ENCODE assay signal across 8 cellular contexts in the genomic region with DNA sequence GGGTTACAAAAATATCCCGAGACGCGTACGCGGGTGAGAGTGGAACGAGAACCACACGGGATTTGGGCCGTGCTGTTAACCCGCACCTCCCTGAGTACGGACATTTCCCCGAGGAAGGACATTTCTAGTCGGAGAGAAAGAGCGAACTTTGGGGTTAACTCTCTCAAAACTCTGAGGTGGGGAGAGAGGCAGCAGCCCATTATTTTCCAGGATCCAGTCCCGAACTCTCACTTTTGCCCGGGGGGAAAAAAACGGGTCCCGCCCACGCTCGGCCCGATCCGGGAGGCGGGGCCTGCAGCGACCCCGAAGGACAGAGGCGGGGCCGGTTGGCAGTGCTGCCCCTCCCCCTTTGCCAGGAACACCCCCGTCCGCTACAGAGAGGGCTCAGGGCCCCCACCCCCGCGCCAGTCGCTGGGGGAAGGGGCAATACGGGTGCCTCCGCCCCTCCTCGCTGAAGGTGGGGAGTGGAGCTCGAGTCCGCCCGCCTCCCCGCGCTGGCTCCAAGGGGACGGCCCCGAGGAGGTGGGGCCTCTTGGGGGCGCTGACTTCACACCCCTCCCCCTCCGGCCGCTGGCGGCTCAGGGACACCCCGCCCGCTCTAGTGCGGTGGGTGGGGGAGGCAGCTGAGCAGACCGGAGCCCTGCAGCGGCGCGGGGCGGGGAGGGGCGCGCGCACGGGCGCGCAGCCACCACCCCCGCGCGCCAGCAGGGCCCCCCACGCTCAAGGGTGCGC. TPM values are rescaled to one million over a fixed set of nuclear protein-coding genes. Genes with fewer than 3 reads are reported as not detected.
DNase-seq lines count a peak whose midpoint lies in the region; ATAC-seq and TF ChIP-seq lines count a peak whose summit lies in the region.

No MANE protein-coding gene starts in this region.

- no TSS peak for BruUV-seq in OCI-LY7 (replicated peaks; lab: Mats Ljungman, UMichigan)

- H3K4me3 Mint-ChIP-seq in IgD-negative memory B cell, result peak overlapping the region; percentile 95 to 98 (median 98)

- H4K20me1 ChIP-seq in OCI-LY7 (ENCODE audit: insufficient read depth, low read length), result peaks cover 42% of the 10 kb centered on the region

- no peaks in the 10 kb centered on the region for H3K9me3 Mint-ChIP-seq in IgD-negative memory B cell

- CTCF ChIA-PET in OCI-LY7 (lab: Charles Lee; ENCODE audit: unreplicated experiment), result interaction anchor here (0.6 kb wide), 1 partner anchor 155 kb away, joined by 4 read pairs; no protein-coding TSS in a partner anchor

- TF ChIP-seq CTCF in OCI-LY7 (conservative IDR thresholded peaks at IDR 0.05; ENCODE audit: low read length) (no peak), epithelial cell of esophagus (IDR thresholded peaks at IDR 0.05; ENCODE audit: insufficient read depth, low read depth, low read length, missing control alignments) (no peak)

- peak; percentile 79 for ATAC-seq in GM21576 (IDR thresholded peaks at IDR 0.05; ENCODE audit: unreplicated experiment)

- peak overlapping the region; percentile 86 for H3K27ac ChIP-seq in OCI-LY7 (ENCODE audit: low read depth, low read length, poor library complexity, severe bottlenecking)

- H3K4me2 ChIP-seq in OCI-LY7 (ENCODE audit: low read length), result peak overlapping the region; percentile 87

- H3K27ac Mint-ChIP-seq in IgD-negative memory B cell, result peak overlapping the region; percentile 96 to 100 (median 99)

- H3K4me1 ChIP-seq in OCI-LY7 (ENCODE audit: insufficient read depth, low read length, poor library complexity, severe bottlenecking), result peaks cover 46% of the 10 kb centered on the region
- H3K4me1 ChIP-seq in mononuclear cell (ENCODE audit: insufficient read depth, low read length), result peaks cover 17% of the 10 kb centered on the region

- peak; percentile 87 for DNase-seq in DMS114 treated with DMSO at 0.1 percent for 48 hours (lab: John Stamatoyannopoulos, UW; ENCODE audit: unreplicated experiment)
- peak; percentile 95 for DNase-seq in OCI-LY7 (ENCODE audit: low spot score)
- peak; percentile 93 for DNase-seq in activated T-cell treated with anti-CD3 and anti-CD28 coated beads for 24 hours (ENCODE audit: low read depth)
- DNase-seq in epithelial cell of esophagus (ENCODE audit: low read depth), result peak; percentile 97
- DNase-seq in stimulated activated CD8-positive, alpha-beta memory T cell treated with anti-CD3 and anti-CD28 coated beads, Interleukin-2, amount 100 ng/mL, for 1 hour (ENCODE audit: low read depth in 2 of 2), result peak; percentile 85 to 89

- H3K27me3 Mint-ChIP-seq in IgD-negative memory B cell, result no peaks in the 10 kb centered on the region

- no peaks in the 10 kb centered on the region for H3K9me2 ChIP-seq in OCI-LY7 (ENCODE audit: insufficient read depth, low read length)

- H3K4me3 ChIP-seq in OCI-LY7 (ENCODE audit: low read depth, low read length, poor library complexity, severe bottlenecking), result peak overlapping the region; percentile 95
- peak overlapping the region; percentile 95 for H3K4me3 ChIP-seq in epithelial cell of esophagus (ENCODE audit: low read length)
- peak overlapping the region; percentile 92 for H3K4me3 ChIP-seq in mononuclear cell (ENCODE audit: low read length)

- intact Hi-C loops in OCI-LY7 (cut with micrococcal nuclease; ENCODE audit: unreplicated experiment), result no loop called here

- peaks cover 1% of the 10 kb centered on the region for H3K36me3 Mint-ChIP-seq in IgD-negative memory B cell

- H3K79me2 ChIP-seq in OCI-LY7 (ENCODE audit: insufficient read depth, low read depth, low read length), result peaks cover 57% of the 10 kb centered on the region

- H3K27me3 ChIP-seq in mononuclear cell (ENCODE audit: insufficient read depth, low read length), result no peaks in the 10 kb centered on the region

- H2AFZ ChIP-seq in OCI-LY7 (ENCODE audit: low read length), result no peak overlapping the region

- peaks cover 20 to 34% (median 24%) of the 10 kb centered on the region in 3 donors for H3K4me1 Mint-ChIP-seq in IgD-negative memory B cell

- H3K9me3 ChIP-seq in OCI-LY7 (ENCODE audit: low read length), result no peaks in the 10 kb centered on the region
- H3K9me3 ChIP-seq in mononuclear cell (ENCODE audit: low read depth, low read length), result no peaks in the 10 kb centered on the region

- POLR2A ChIA-PET in OCI-LY7 (lab: Charles Lee), result no interaction called here

- H3K36me3 ChIP-seq in OCI-LY7 (ENCODE audit: insufficient read depth, low read length), result peaks cover 45% of the 10 kb centered on the region

RNA-seq across cellular contexts. Expression of a gene that starts 0.7 kb away (rescaled TPM):
- polyA plus RNA-seq in IgD-negative memory B cell, result 14.6 TPM
- 152 and 238 TPM in 2 replicates for total RNA-seq in OCI-LY7 (2014; rRNA removed; shearing (Covaris generic))
- total RNA-seq in OCI-LY7 (2022) (287 and 301 TPM in 2 replicates), mononuclear cell (60.8 TPM)

RNA-seq across cellular contexts. Expression of a gene that starts 26.0 kb away (rescaled TPM):
- 92.2 TPM for polyA plus RNA-seq in IgD-negative memory B cell
- 5.0 and 5.9 TPM in 2 replicates for total RNA-seq in OCI-LY7 (2014; rRNA removed; shearing (Covaris generic))
- total RNA-seq in OCI-LY7 (2022) (5.8 and 7.8 TPM in 2 replicates), mononuclear cell (21.1 TPM)

Comparison
In these comparisons a context has a peak if more than half of its experiments do, and no peak if none do; other contexts are left out.
1. Peak in every context shown above with its lines: DNase-seq, ATAC-seq, H3K4me3 ChIP-seq and H3K27ac ChIP-seq.